ENCODE assay signal across 8 cellular contexts in the genomic region with DNA sequence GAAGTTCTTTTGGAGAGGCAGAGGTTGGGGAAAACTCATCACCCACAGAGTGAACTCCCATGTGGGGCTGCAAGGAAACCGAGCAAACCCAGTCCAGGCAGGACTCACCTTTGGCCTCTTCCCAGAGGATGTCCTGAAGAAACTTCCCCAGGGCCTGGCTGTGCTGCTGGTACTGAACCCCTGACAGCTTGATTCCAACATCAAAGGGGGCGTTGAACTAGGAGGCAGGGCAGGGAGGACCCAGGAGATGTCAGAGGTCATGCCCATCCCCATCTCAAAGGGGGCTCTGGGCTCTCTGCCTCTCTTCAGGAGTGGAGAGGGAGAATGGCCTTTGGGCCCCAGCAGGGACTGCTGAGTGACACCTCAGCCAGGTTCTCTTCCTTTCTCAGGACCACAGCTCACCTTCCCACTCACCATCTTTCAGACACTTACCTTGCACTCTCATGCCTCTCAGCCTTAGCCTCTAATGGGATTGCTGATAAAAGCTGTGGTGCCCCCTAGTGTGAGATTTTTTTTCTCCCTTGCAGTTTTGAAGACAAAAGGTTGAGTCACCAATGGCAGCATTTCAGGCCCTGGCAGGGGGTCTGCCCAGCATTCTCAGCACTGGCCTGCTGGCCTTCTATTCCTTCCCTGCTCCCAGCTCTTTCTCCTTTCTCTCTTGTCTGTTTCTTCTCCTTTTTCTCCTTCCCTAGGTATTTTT. TPM values are rescaled to one million over a fixed set of nuclear protein-coding genes. Genes with fewer than 3 reads are reported as not detected.
DNase-seq lines count a peak whose midpoint lies in the region; ATAC-seq and TF ChIP-seq lines count a peak whose summit lies in the region.

No MANE protein-coding gene starts in this region.

- DNase-seq in EH (ENCODE audit: low read depth) (peak; percentile 62), Karpas-422 (peak; percentile 87), adrenal gland (peak in 4 of 7 donors; percentile 51 to 75 (median 62)), inferior parietal cortex (ENCODE audit: extremely low spot score) (peak; percentile 74), T1000 (lab: John Stamatoyannopoulos, UW) (no peak)

- H3K4me1 ChIP-seq in Karpas-422 (ENCODE audit: low read length) (peaks cover 9% of the 10 kb centered on the region), adrenal gland (replicated peaks in 1 of 2) (no peaks in the 10 kb centered on the region)

- H3K4me3 ChIP-seq in Karpas-422 (ENCODE audit: low read length) (no peak overlapping the region), adrenal gland (no peak overlapping the region)

- no peak overlapping the region for H3K4me2 ChIP-seq in Karpas-422 (ENCODE audit: low read depth, low read length, poor library complexity, severe bottlenecking)

- no peaks in the 10 kb centered on the region for H3K79me2 ChIP-seq in Karpas-422 (ENCODE audit: low read length)

- H3K9me3 ChIP-seq in Karpas-422 (ENCODE audit: low read length), result no peaks in the 10 kb centered on the region
- no peaks in the 10 kb centered on the region for H3K9me3 ChIP-seq in adrenal gland (replicated peaks in 1 of 3)

- H2AFZ ChIP-seq in Karpas-422 (ENCODE audit: low read length), result no peak overlapping the region

- H3K27me3 ChIP-seq in Karpas-422 (ENCODE audit: low read length) (no peaks in the 10 kb centered on the region), adrenal gland (no peaks in the 10 kb centered on the region)

- peak in 3 of 6 experiments; percentile 29 to 50 (median 33) for TF ChIP-seq CTCF in adrenal gland (IDR thresholded peaks at IDR 0.05)

- no peak for TF ChIP-seq POLR2A in adrenal gland (IDR thresholded peaks at IDR 0.05)

- no peaks in the 10 kb centered on the region for H4K20me1 ChIP-seq in Karpas-422 (ENCODE audit: insufficient read depth, low read depth, low read length)

- no peak overlapping the region for H3K27ac ChIP-seq in Karpas-422 (ENCODE audit: low read length)
- no peak overlapping the region for H3K27ac ChIP-seq in adrenal gland

- no peaks in the 10 kb centered on the region for H3K9me2 ChIP-seq in Karpas-422 (replicated peaks; ENCODE audit: insufficient read depth, low read length)

- intact Hi-C loops in adrenal gland (cut with DNase I), result no loop called here

- no peak overlapping the region for H3K9ac ChIP-seq in Karpas-422 (ENCODE audit: low read length)

- WGBS in adrenal gland, 4 donors, result 63 to 88% (median 77%) methylated on average over 1 to 2 of the region's 2 CpGs

- H3K36me3 ChIP-seq in Karpas-422 (ENCODE audit: insufficient read depth, low read length) (peaks cover 17% of the 10 kb centered on the region; the same call in 1 of the 2 replicates), adrenal gland (replicated peaks in 1 of 2) (peaks cover 0 to 38% of the 10 kb centered on the region in 2 donors)

- no peak for ATAC-seq in HG03571 (IDR thresholded peaks at IDR 0.05; ENCODE audit: unreplicated experiment)
- no peak for ATAC-seq in HG02938 (IDR thresholded peaks at IDR 0.05; ENCODE audit: unreplicated experiment)
- ATAC-seq in HG03378 (IDR thresholded peaks at IDR 0.05; ENCODE audit: unreplicated experiment), result no peak

RNA-seq across cellular contexts. Expression of a gene that starts 6.0 kb away (rescaled TPM):
- 1.1 TPM in 1 of 2 replicates, not detected in the other for total RNA-seq in Karpas-422 (2014; rRNA removed; shearing (Covaris generic); ENCODE audit: low replicate concordance)
- under 1 TPM in 2 of 8 donors, not detected in 6; 0.70 to 0.97 TPM for total RNA-seq in adrenal gland
- 1 to 10 TPM in 2 of 3 donors, not detected in 1; 1.1 to 2.2 TPM for polyA plus RNA-seq in adrenal gland

RNA-seq across cellular contexts. Expression of a gene that starts 34.2 kb away (rescaled TPM):
- total RNA-seq in Karpas-422 (2014; rRNA removed; shearing (Covaris generic); ENCODE audit: low replicate concordance), result 48.6 and 77.1 TPM in 2 replicates
- total RNA-seq in adrenal gland, result 100 to 1,000 TPM in 3 of 8 donors, 10 to 100 TPM in 5; 76.2 to 166 (median 96.0) TPM
- 100 to 1,000 TPM in 1 of 3 donors, 10 to 100 TPM in 2; 61.0 to 146 (median 70.8) TPM for polyA plus RNA-seq in adrenal gland

RNA-seq across cellular contexts. Expression of a gene that starts 38.5 kb away (rescaled TPM):
- 17.6 and 20.8 TPM in 2 replicates for total RNA-seq in Karpas-422 (2014; rRNA removed; shearing (Covaris generic); ENCODE audit: low replicate concordance)
- total RNA-seq in adrenal gland, result 10 to 100 TPM; 17.3 to 34.8 (median 26.7) TPM
- polyA plus RNA-seq in adrenal gland, result 10 to 100 TPM; 14.9 to 22.6 (median 16.7) TPM
